Comparison of ENCODE assay signal across 9 cellular contexts in the genomic region with DNA sequence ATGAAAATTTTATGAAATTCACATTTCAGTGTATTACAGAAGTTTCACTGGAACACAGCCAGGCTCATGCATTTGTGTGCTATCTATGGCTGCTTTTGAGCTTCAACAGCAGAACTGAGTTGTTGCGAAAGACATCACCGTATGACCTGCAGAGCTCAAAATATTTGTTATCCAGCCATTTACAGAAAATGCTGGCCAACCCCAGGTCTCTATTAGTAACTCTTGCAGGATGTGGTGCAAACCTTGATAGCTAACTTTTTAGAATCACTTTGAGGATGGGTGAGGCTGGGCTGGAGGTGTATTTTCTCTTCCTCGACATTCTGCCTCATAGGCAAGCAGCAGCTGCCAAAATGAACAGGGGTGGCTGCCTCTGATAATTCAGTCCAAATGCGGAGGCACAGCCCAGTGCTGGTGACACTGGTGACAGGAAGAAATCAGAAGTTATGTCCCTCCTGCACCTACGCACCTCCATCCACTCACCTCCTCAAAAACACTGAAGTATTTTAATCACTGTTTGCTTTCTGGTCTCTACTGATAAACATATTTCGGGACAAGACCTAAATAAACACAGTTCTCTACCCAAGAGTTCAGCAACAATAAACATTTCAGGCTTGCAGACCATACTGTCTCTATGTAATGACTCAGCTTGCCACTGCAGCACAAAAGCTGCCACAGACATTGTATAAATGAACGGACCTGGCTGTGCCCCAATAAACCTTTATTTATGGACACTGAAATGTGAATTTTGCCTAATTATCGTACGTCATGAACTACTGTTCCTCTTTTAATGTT. TPM values are rescaled to one million over a fixed set of nuclear protein-coding genes. Genes with fewer than 3 reads are reported as not detected.
DNase-seq lines count a peak whose midpoint lies in the region; ATAC-seq, FAIRE-seq and TF ChIP-seq lines count a peak whose summit lies in the region.
"Had no signal": no experiment of that assay in that cellular context is flagged by ENCODE, and none has a peak within 500 bp of the region (broad histone marks: within the 10 kb centered on the region; RNA-seq: fewer than 3 reads in every experiment).

No MANE protein-coding gene starts in this region.

- POLR2A ChIA-PET in A549 (lab: Yijun Ruan, JAX): interaction anchor here (1.1 to 1.5 kb wide), 2 partner anchors 29 to 62 kb away, joined by 5 to 10 read pairs; a partner anchor contains a TSS

- no peak for TF ChIP-seq EP300 in A549 (IDR thresholded peaks at IDR 0.05)

- DNase-seq in A549 (ENCODE audit: low read depth in 1 of 2, low spot score in 1 of 2) (peak; percentile 31 to 66), HL-60 (ENCODE audit: low read depth in 1 of 2, low spot score in 1 of 2) (peak; percentile 77 to 85), adrenal gland (peak in 6 of 7 donors; percentile 40 to 74 (median 52)), inferior parietal cortex (ENCODE audit: extremely low spot score) (peak; percentile 69), tibial artery (peak in 1 of 2 donors; percentile 55), NCI-H69 (lab: John Stamatoyannopoulos, UW) (no peak)
- no peak for DNase-seq in stimulated activated CD4-positive, alpha-beta T cell treated with anti-CD3 and anti-CD28 coated beads, Interleukin-4, amount 100 ng/mL, for 24 hours

- ATAC-seq in A549 (peak; percentile 67 to 81; a peak in 5 of 6 replicates), GM18870 (IDR thresholded peaks at IDR 0.05; ENCODE audit: unreplicated experiment) (no peak)

- H3K4me1 ChIP-seq in A549 (peaks cover 66% of the 10 kb centered on the region), adrenal gland (replicated peaks in 1 of 2) (peaks cover 52 to 87% of the 10 kb centered on the region in 2 donors), tibial artery (peaks cover 0 to 99% (median 75%) of the 10 kb centered on the region in 4 donors)

- H3K4me2 ChIP-seq in A549: peak overlapping the region; percentile 93

- no peaks in the 10 kb centered on the region for H3K36me3 ChIP-seq in adrenal gland (replicated peaks in 1 of 2)
- no peaks in the 10 kb centered on the region for H3K36me3 ChIP-seq in tibial artery

- TF ChIP-seq POLR2A in A549 (IDR thresholded peaks at IDR 0.05; ENCODE audit: low read length) (no peak), adrenal gland (IDR thresholded peaks at IDR 0.05) (no peak)

- peak overlapping the region; percentile 14 for H3K4me3 ChIP-seq in A549
- no peak overlapping the region for H3K4me3 ChIP-seq in HL-60 (replicated peaks; ENCODE audit: insufficient read depth, low read length)
- no peak overlapping the region for H3K4me3 ChIP-seq in adrenal gland
- H3K4me3 ChIP-seq in tibial artery: no peak overlapping the region

- peak in 1 of 2 experiments; percentile 10; a peak in 1 of 5 replicates for TF ChIP-seq RAD21 in A549 (conservative IDR thresholded peaks at IDR 0.05 in 1 of 2, IDR thresholded peaks at IDR 0.05 in 1 of 2)

- no peak for FAIRE-seq in A549 (lab: Jason Lieb, UNC)
- FAIRE-seq: GM18507 had no signal

- H3K27ac ChIP-seq in A549: peak overlapping the region; percentile 83 to 84
- peak overlapping the region; percentile 24 for H3K27ac ChIP-seq in HL-60 (replicated peaks)
- peak overlapping the region; percentile 14 to 86 (median 68) for H3K27ac ChIP-seq in adrenal gland
- H3K27ac ChIP-seq in tibial artery: peak overlapping the region; percentile 68 to 78

- TF ChIP-seq CTCF in A549 (IDR thresholded peaks at IDR 0.05): no peak
- no peak for TF ChIP-seq CTCF in HL-60 (IDR thresholded peaks at IDR 0.05; ENCODE audit: insufficient read depth, low read length)
- TF ChIP-seq CTCF in adrenal gland (IDR thresholded peaks at IDR 0.05): no peak
- no peak for TF ChIP-seq CTCF in tibial artery (IDR thresholded peaks at IDR 0.05)

- CTCF ChIA-PET in A549 (lab: Yijun Ruan, JAX): interaction anchor here (0.6 to 0.9 kb wide), 2 partner anchors 30 to 45 kb away, joined by 3 read pairs; no protein-coding TSS in a partner anchor

- intact Hi-C loops in adrenal gland (cut with DNase I) (no loop called here), tibial artery (cut with DNase I; ENCODE audit: low total_unique reads) (no loop called here)

- H3K27me3 ChIP-seq in HL-60 (ENCODE audit: insufficient read depth, poor library complexity, severe bottlenecking) (no peaks in the 10 kb centered on the region), adrenal gland (no peaks in the 10 kb centered on the region), tibial artery (no peaks in the 10 kb centered on the region)

- H3K9me3 ChIP-seq in A549 (no peaks in the 10 kb centered on the region), adrenal gland (replicated peaks in 1 of 3) (no peaks in the 10 kb centered on the region), tibial artery (no peaks in the 10 kb centered on the region)

- WGBS in A549 (ENCODE audit: missing lambda C conversion rate): 13% methylated on average over 9 of the region's 9 CpGs
- WGBS in adrenal gland, 4 donors: 27 to 39% (median 29%) methylated on average over 9 of the region's 9 CpGs

TF ChIP-seq in A549, 52 proteins besides CTCF, POLR2A, EP300 and RAD21 (continues in another document):
- TF ChIP-seq GATA3 (IDR thresholded peaks at IDR 0.05; ENCODE audit: borderline replicate concordance) (peak; percentile 82), NFE2L2 (conservative IDR thresholded peaks at IDR 0.05; ENCODE audit: low read length) (no peak), CHD4 (IDR thresholded peaks at IDR 0.05; ENCODE audit: borderline replicate concordance) (no peak), FOSB (CRISPR knock-in tag; IDR thresholded peaks at IDR 0.05) (no peak), SMC3 (IDR thresholded peaks at IDR 0.05) (no peak), EHF (CRISPR knock-in tag; IDR thresholded peaks at IDR 0.05) (no peak), RFX5 (IDR thresholded peaks at IDR 0.05) (no peak), RNF2 (IDR thresholded peaks at IDR 0.05; ENCODE audit: borderline replicate concordance, low read depth) (no peak), FOSL2 (IDR thresholded peaks at IDR 0.05) (no peak), FOSL2 (CRISPR knock-in tag; IDR thresholded peaks at IDR 0.05) (peak; percentile 57), POLR2AphosphoS2 (conservative IDR thresholded peaks at IDR 0.05; ENCODE audit: low read length) (no peak), TP53 (CRISPR knock-in tag; IDR thresholded peaks at IDR 0.05) (no peak), ZNF302 (CRISPR knock-in tag; IDR thresholded peaks at IDR 0.05) (no peak), JUNB (IDR thresholded peaks at IDR 0.05) (no peak), HDAC2 (IDR thresholded peaks at IDR 0.05) (no peak)
- TF ChIP-seq, protein P1, sequence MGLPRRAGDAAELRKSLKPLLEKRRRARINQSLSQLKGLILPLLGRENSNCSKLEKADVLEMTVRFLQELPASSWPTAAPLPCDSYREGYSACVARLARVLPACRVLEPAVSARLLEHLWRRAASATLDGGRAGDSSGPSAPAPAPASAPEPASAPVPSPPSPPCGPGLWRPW (IDR thresholded peaks at IDR 0.05): no peak
- TF ChIP-seq, protein P2, sequence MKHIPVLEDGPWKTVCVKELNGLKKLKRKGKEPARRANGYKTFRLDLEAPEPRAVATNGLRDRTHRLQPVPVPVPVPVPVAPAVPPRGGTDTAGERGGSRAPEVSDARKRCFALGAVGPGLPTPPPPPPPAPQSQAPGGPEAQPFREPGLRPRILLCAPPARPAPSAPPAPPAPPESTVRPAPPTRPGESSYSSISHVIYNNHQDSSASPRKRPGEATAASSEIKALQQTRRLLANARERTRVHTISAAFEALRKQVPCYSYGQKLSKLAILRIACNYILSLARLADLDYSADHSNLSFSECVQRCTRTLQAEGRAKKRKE (CRISPR knock-in tag; IDR thresholded peaks at IDR 0.05; ENCODE audit: low read depth): no peak
- TF ChIP-seq, protein P3, sequence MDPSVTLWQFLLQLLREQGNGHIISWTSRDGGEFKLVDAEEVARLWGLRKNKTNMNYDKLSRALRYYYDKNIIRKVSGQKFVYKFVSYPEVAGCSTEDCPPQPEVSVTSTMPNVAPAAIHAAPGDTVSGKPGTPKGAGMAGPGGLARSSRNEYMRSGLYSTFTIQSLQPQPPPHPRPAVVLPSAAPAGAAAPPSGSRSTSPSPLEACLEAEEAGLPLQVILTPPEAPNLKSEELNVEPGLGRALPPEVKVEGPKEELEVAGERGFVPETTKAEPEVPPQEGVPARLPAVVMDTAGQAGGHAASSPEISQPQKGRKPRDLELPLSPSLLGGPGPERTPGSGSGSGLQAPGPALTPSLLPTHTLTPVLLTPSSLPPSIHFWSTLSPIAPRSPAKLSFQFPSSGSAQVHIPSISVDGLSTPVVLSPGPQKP (IDR thresholded peaks at IDR 0.05; ENCODE audit: low read depth, low read length): no peak
- TF ChIP-seq, protein P4, sequence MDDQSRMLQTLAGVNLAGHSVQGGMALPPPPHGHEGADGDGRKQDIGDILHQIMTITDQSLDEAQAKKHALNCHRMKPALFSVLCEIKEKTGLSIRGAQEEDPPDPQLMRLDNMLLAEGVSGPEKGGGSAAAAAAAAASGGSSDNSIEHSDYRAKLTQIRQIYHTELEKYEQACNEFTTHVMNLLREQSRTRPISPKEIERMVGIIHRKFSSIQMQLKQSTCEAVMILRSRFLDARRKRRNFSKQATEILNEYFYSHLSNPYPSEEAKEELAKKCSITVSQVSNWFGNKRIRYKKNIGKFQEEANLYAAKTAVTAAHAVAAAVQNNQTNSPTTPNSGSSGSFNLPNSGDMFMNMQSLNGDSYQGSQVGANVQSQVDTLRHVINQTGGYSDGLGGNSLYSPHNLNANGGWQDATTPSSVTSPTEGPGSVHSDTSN (IDR thresholded peaks at IDR 0.05): peak; percentile 52; the same call in 1 of the 2 replicates
- TF ChIP-seq, protein P5, sequence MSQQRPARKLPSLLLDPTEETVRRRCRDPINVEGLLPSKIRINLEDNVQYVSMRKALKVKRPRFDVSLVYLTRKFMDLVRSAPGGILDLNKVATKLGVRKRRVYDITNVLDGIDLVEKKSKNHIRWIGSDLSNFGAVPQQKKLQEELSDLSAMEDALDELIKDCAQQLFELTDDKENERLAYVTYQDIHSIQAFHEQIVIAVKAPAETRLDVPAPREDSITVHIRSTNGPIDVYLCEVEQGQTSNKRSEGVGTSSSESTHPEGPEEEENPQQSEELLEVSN (IDR thresholded peaks at IDR 0.05; ENCODE audit: borderline replicate concordance, low read depth): no peak

RNA-seq across cellular contexts. Expression of a gene that starts 28.5 kb away (rescaled TPM):
- 28.2 and 46.4 TPM in 2 replicates for polyA plus RNA-seq in A549 (2011; rRNA removed)
- 28.5 and 35.8 TPM in 2 replicates for polyA plus RNA-seq in A549 (2012; cell fraction: cytosol; rRNA removed)
- polyA plus RNA-seq in A549 (2012; cell fraction: nucleus; rRNA removed): 40.6 and 59.5 TPM in 2 replicates
- 35.7 to 37.8 TPM (median 37.6 TPM) in 3 replicates for polyA plus RNA-seq in A549 (2017; fragmentation: RNase III; extraction: RNeasy Plus Mini Kit Qiagen cat#74134 plus additional on column Dnase treatment)
- 43.7 and 44.1 TPM in 2 replicates for polyA minus RNA-seq in A549 (2011; rRNA and poly(A)+ RNA removed)
- 100 to 1,000 TPM in 1 of 8 donors, 10 to 100 TPM in 7; 42.7 to 105 (median 71.0) TPM for total RNA-seq in adrenal gland
- 100 to 1,000 TPM in 1 of 3 donors, 10 to 100 TPM in 2; 84.3 to 103 (median 87.3) TPM for polyA plus RNA-seq in adrenal gland

Comparison
In these comparisons a context has a peak if more than half of its experiments do, and no peak if none do; other contexts are left out.
1. DNase-seq: peak in A549 (2 of 2), HL-60 (2 of 2), adrenal gland (6 of 7) and inferior parietal cortex (single experiment); none in NCI-H69 (single experiment) and stimulated activated CD4-positive, alpha-beta T cell treated with anti-CD3 and anti-CD28 coated beads, Interleukin-4, amount 100 ng/mL, for 24 hours (single experiment).
2. H3K27ac ChIP-seq: peak in every context shown above with its lines; median percentile 84 in A549; 73 in tibial artery; 68 in adrenal gland; 24 in HL-60.